ENCODE assay signal across 8 cellular contexts in the genomic region with DNA sequence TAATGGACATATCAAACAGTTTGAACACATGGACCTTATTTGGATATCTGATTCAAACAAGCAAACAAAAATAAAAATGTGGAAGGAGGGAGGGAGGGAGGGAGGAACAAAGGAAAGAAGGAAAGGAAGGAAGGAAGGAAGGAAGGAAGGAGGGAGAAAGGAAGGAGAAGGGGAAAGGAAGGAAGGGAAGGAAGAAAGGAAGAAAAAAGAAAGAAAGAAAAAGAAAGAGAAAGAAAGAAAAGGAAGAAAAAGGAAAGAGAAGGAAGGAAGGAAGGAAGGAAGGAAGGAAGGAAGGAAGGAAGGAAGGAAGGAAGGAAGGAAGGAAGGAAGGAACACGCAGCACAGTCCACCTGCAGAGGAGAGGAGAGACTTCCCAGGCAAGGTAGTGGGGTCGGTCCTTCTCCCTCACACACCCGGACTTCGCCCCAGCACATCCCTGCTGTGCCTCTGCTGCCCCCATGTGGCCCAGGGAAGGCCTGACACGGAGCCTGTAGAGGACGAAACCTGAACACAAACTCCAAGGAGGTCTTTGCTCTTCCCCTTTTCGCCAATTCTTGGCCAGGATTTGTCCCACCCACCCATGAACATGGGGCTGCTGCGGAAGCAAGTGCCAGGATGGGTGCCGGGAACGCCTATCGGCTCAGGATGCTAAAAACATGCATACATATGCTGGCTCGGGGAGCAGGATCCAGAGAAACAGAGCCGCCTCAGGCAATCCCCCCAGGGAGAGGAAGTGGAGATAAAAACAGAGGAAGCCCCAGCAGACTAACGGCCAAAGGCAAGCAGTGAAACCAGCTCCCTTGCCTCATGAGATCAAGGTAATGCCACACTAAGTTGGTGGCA. TPM values are rescaled to one million over a fixed set of nuclear protein-coding genes. Genes with fewer than 3 reads are reported as not detected.
A peak's percentile ranks its signal among the peaks of the same experiment; 100 is the strongest.
DNase-seq lines count a peak whose midpoint lies in the region; ATAC-seq and TF ChIP-seq lines count a peak whose summit lies in the region.

No MANE protein-coding gene starts in this region.

- no peaks in the 10 kb centered on the region for H3K9me3 ChIP-seq in sigmoid colon

- peak overlapping the region in 1 of 4 donors; percentile 37 for H3K27ac ChIP-seq in sigmoid colon

- no peaks in the 10 kb centered on the region for H3K9me3 Mint-ChIP-seq in T-helper 2 cell treated with Interferon-gamma antibody and Interleukin-4, amounts not matched to agents 5 μg/mL and 100 μg/mL, for 36 hours

- H3K27ac Mint-ChIP-seq in T-helper 2 cell treated with Interferon-gamma antibody and Interleukin-4, amounts not matched to agents 5 μg/mL and 100 μg/mL, for 36 hours, result peak overlapping the region; percentile 60

- peak; percentile 73 for ATAC-seq in HG02798 (IDR thresholded peaks at IDR 0.05; ENCODE audit: poor library complexity, unreplicated experiment)

- peaks cover 47% of the 10 kb centered on the region for H3K36me3 Mint-ChIP-seq in T-helper 2 cell treated with Interferon-gamma antibody and Interleukin-4, amounts not matched to agents 5 μg/mL and 100 μg/mL, for 36 hours (ENCODE audit: low read depth)

- peaks cover 0 to 31% (median 24%) of the 10 kb centered on the region in 4 donors for H3K4me1 ChIP-seq in sigmoid colon

- no peak for TF ChIP-seq EP300 in sigmoid colon (IDR thresholded peaks at IDR 0.05)

- no peaks in the 10 kb centered on the region for H3K27me3 ChIP-seq in sigmoid colon

- peak; percentile 68 for DNase-seq in GM13977 (ENCODE audit: low spot score)
- DNase-seq in NCI-H128 (lab: John Stamatoyannopoulos, UW; ENCODE audit: unreplicated experiment), result peak; percentile 48
- peak; percentile 69 for DNase-seq in T-helper 2 cell treated with Interferon-gamma antibody and Interleukin-4, amounts not matched to agents 5 μg/mL and 100 μg/mL, for 36 hours (ENCODE audit: low spot score)
- peak in 55 of 56 donors; percentile 6 to 87 (median 56) for DNase-seq in amygdala (lab: John Stamatoyannopoulos, UW)
- DNase-seq in hippocampal formation (lab: John Stamatoyannopoulos, UW), result peak; percentile 39 to 71
- DNase-seq in sigmoid colon, result peak; percentile 88
- no peak for DNase-seq in NCI-H187 treated with DMSO at 0.1 percent for 48 hours (lab: John Stamatoyannopoulos, UW)

- H3K36me3 ChIP-seq in sigmoid colon, result peaks cover 11 to 92% (median 56%) of the 10 kb centered on the region in 4 donors

- H3K4me1 Mint-ChIP-seq in T-helper 2 cell treated with Interferon-gamma antibody and Interleukin-4, amounts not matched to agents 5 μg/mL and 100 μg/mL, for 36 hours (ENCODE audit: low read depth), result peaks cover 21% of the 10 kb centered on the region

- TF ChIP-seq CTCF in GM13977 (IDR thresholded peaks at IDR 0.05; ENCODE audit: extremely low read depth, insufficient read depth, missing control alignments) (peak; percentile 98), sigmoid colon (IDR thresholded peaks at IDR 0.05) (peak; percentile 76 to 93 (median 90))

- intact Hi-C loops in sigmoid colon (cut with DNase I), result loop anchor here (1.0 to 2.0 kb wide), 2 partner anchors 243 to 292 kb away; no protein-coding TSS in a partner anchor

- TF ChIP-seq POLR2A in sigmoid colon (IDR thresholded peaks at IDR 0.05), result no peak

- peak overlapping the region; percentile 58 for H3K4me3 Mint-ChIP-seq in T-helper 2 cell treated with Interferon-gamma antibody and Interleukin-4, amounts not matched to agents 5 μg/mL and 100 μg/mL, for 36 hours

- in situ Hi-C loops in GM13977 (cut with MboI; ENCODE audit: low pct_unique_long_range_greater_than_20kb, low sequenced_read_pairs, unreplicated experiment), result loop anchor here (5.0 kb wide), 1 partner anchor 247 kb away; no protein-coding TSS in a partner anchor

- no peak overlapping the region for H3K4me3 ChIP-seq in sigmoid colon

- no peaks in the 10 kb centered on the region for H3K27me3 Mint-ChIP-seq in T-helper 2 cell treated with Interferon-gamma antibody and Interleukin-4, amounts not matched to agents 5 μg/mL and 100 μg/mL, for 36 hours (ENCODE audit: low read depth)

- WGBS in sigmoid colon, 2 donors, result 11 to 29% methylated on average over 13 to 14 of the region's 14 CpGs

RNA-seq across cellular contexts. Expression of gene DGKI, which starts 52.3 kb away (rescaled TPM):
- total RNA-seq in sigmoid colon, result 1 to 10 TPM in 3 of 4 donors, under 1 TPM in 1; 0.66 to 7.6 (median 1.8) TPM
- polyA plus RNA-seq in sigmoid colon, result under 1 TPM in 2 of 3 donors, not detected in 1; 0.17 to 0.60 TPM
